8 cellular contexts compared by ENCODE assay signal in genomic region chr4:73069338-73070071, GRCh38. TPM values are rescaled to one million over a fixed set of nuclear protein-coding genes. Genes with fewer than 3 reads are reported as not detected.
DNase-seq lines count a peak whose midpoint lies in the region; ATAC-seq and TF ChIP-seq lines count a peak whose summit lies in the region.

Gene COX18, minus strand, starts transcription at chr4:73069716. Its CDS starts 67 bp downstream, at chr4:73069649.

- peak in 2 of 4 experiments; percentile 11 to 35 for TF ChIP-seq CTCF in prostate gland (IDR thresholded peaks at IDR 0.05)

- peak; percentile 91 for DNase-seq in NCI-H187 treated with DMSO at 0.1 percent for 48 hours (lab: John Stamatoyannopoulos, UW)
- DNase-seq in anterior cingulate cortex (lab: John Stamatoyannopoulos, UW): peak; percentile 85 to 99 (median 96)
- DNase-seq in left ventricle myocardium superior: peak; percentile 99
- DNase-seq in prostate gland (ENCODE audit: low spot score): peak; percentile 97

- no peaks in the 10 kb centered on the region for H3K36me3 ChIP-seq in prostate gland
- peaks cover under 1% of the 10 kb centered on the region for H3K36me3 ChIP-seq in urinary bladder (ENCODE audit: insufficient read depth)

- no peaks in the 10 kb centered on the region for H3K9me3 ChIP-seq in prostate gland

- TF ChIP-seq POLR2A in prostate gland (IDR thresholded peaks at IDR 0.05): peak; percentile 84

- no peaks in the 10 kb centered on the region for H3K4me1 ChIP-seq in prostate gland (replicated peaks)
- no peaks in the 10 kb centered on the region for H3K4me1 ChIP-seq in urinary bladder (ENCODE audit: insufficient read depth)

- peak; percentile 83 for ATAC-seq in GM18499 (IDR thresholded peaks at IDR 0.05; ENCODE audit: insufficient read depth, unreplicated experiment)
- peak; percentile 81 for ATAC-seq in HG02943 (IDR thresholded peaks at IDR 0.05; ENCODE audit: low read depth, unreplicated experiment)
- peak; percentile 97 for ATAC-seq in left ventricle myocardium superior

- H3K27me3 ChIP-seq in prostate gland (replicated peaks; ENCODE audit: insufficient read depth): no peaks in the 10 kb centered on the region

- intact Hi-C loops in T-helper 2 cell treated with Interferon-gamma antibody and Interleukin-4, amounts not matched to agents 100 ng/mL and 5 ng/mL, for 36 hours (cut with micrococcal nuclease): loop anchor here (1.0 kb wide), 3 partner anchors 17 to 189 kb away; partner anchors contain the start of gene ANKRD17
- intact Hi-C loops in left ventricle myocardium superior (cut with micrococcal nuclease) (loop anchor here (5.0 kb wide), 1 partner anchor 188 kb away; the partner anchor contains the start of gene ANKRD17), prostate gland (cut with DNase I) (loop anchor here (1.0 kb wide), 1 partner anchor 190 kb away; no protein-coding TSS in a partner anchor)

- 1% methylated on average over 59 of the region's 62 CpGs for WGBS in prostate gland
- WGBS in urinary bladder: under 1% methylated on average over 62 of the region's 62 CpGs

- H3K4me3 ChIP-seq in prostate gland (peak within 1 kb of the TSS; percentile 85 to 90), urinary bladder (ENCODE audit: low read depth, low read length) (peak within 1 kb of the TSS; percentile 82)

- H3K27ac ChIP-seq in prostate gland: peak within 1 kb of the TSS; percentile 89 to 91
- H3K27ac ChIP-seq in urinary bladder (ENCODE audit: low read depth): peak within 1 kb of the TSS; percentile 92

RNA-seq across cellular contexts. Expression of gene COX18, which starts in this region (rescaled TPM):
- 14.0 and 16.5 TPM in 2 replicates for total RNA-seq in T-helper 2 cell treated with Interferon-gamma antibody and Interleukin-4, amounts not matched to agents 100 ng/mL and 5 ng/mL, for 36 hours
- total RNA-seq in left ventricle myocardium superior: 18.8 TPM
- total RNA-seq in prostate gland: 10 to 100 TPM; 31.3 to 47.4 TPM
- 19.9 TPM for total RNA-seq in urinary bladder
- polyA plus RNA-seq in urinary bladder: 10.5 TPM

Comparison
In these comparisons a context has a peak if more than half of its experiments do, and no peak if none do; other contexts are left out.
1. Peak in every context shown above with its lines: DNase-seq, ATAC-seq, H3K4me3 ChIP-seq and H3K27ac ChIP-seq.